In the genomic region with DNA sequence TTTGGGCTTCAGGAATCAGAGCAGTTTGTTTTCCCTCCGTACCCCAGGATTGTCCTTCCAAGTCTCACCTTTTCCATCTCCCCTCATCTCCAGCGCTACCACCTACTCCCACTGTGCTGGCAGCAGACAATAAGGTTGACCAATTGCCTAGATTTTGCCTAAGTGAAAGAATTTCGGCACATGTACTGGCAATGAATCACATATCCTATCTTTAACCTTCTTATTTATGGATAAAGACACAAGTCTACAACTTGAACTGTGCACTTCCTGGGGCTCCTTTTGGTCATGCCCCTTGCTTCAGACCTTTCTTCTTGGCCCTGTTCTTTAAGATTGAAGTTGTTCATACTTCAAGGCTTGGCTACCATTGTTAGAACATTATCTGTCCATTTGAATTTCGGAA, we compare ENCODE assay signal across 1 cellular context.
TF ChIP-seq lines count a peak whose summit lies in the region.

No MANE protein-coding gene starts in this region.

TF ChIP-seq in WTC11, 78 proteins besides CTCF, POLR2A, EP300 and RAD21 (continued from another document):
- TF ChIP-seq AFF4 (CRISPR knock-in tag; IDR thresholded peaks at IDR 0.05; ENCODE audit: borderline replicate concordance), result no peak
- no peak for TF ChIP-seq E2F5 (CRISPR knock-in tag; IDR thresholded peaks at IDR 0.05)
- TF ChIP-seq ETV6 (CRISPR knock-in tag; IDR thresholded peaks at IDR 0.05), result no peak
- TF ChIP-seq, protein P1, sequence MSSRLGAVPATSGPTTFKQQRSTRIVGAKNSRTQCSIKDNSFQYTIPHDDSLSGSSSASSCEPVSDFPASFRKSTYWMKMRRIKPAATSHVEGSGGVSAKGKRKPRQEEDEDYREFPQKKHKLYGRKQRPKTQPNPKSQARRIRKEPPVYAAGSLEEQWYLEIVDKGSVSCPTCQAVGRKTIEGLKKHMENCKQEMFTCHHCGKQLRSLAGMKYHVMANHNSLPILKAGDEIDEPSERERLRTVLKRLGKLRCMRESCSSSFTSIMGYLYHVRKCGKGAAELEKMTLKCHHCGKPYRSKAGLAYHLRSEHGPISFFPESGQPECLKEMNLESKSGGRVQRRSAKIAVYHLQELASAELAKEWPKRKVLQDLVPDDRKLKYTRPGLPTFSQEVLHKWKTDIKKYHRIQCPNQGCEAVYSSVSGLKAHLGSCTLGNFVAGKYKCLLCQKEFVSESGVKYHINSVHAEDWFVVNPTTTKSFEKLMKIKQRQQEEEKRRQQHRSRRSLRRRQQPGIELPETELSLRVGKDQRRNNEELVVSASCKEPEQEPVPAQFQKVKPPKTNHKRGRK (CRISPR knock-in tag; IDR thresholded peaks at IDR 0.05; ENCODE audit: borderline replicate concordance), result no peak
- TF ChIP-seq ATF1 (CRISPR knock-in tag; IDR thresholded peaks at IDR 0.05), result no peak
- no peak for TF ChIP-seq GABPB1 (CRISPR knock-in tag; IDR thresholded peaks at IDR 0.05)
- no peak for TF ChIP-seq KAT7 (CRISPR knock-in tag; IDR thresholded peaks at IDR 0.05; ENCODE audit: borderline replicate concordance)
- no peak for TF ChIP-seq MAX (CRISPR knock-in tag; IDR thresholded peaks at IDR 0.05)
- no peak for TF ChIP-seq SMAD4 (CRISPR knock-in tag; IDR thresholded peaks at IDR 0.05)
- no peak for TF ChIP-seq FOXP4 (CRISPR knock-in tag; IDR thresholded peaks at IDR 0.05)
- TF ChIP-seq ZBTB21 (CRISPR knock-in tag; IDR thresholded peaks at IDR 0.05; ENCODE audit: borderline replicate concordance), result no peak
- TF ChIP-seq NFE2L1 (CRISPR knock-in tag; IDR thresholded peaks at IDR 0.05), result no peak
- no peak for TF ChIP-seq ZNF425 (CRISPR knock-in tag; conservative IDR thresholded peaks at IDR 0.05)
- TF ChIP-seq ELF4 (CRISPR knock-in tag; IDR thresholded peaks at IDR 0.05; ENCODE audit: low read depth), result no peak
- TF ChIP-seq ZNF263 (CRISPR knock-in tag; IDR thresholded peaks at IDR 0.05; ENCODE audit: low read depth), result no peak
